ENCODE assay signal across 8 cellular contexts in genomic region chr20:54559890-54560289, GRCh38.
"Had no signal": no experiment of that assay in that cellular context is flagged by ENCODE, and none has a peak within 500 bp of the region (broad histone marks: within the 10 kb centered on the region; RNA-seq: fewer than 3 reads in every experiment).

No MANE protein-coding gene starts in this region.

- H3K4me3 ChIP-seq: GM23338 had no signal

- FAIRE-seq: H1, H54, HepG2 had no signal

- H3K36me3 Mint-ChIP-seq: IgD-negative memory B cell had no signal

- H3K4me2 ChIP-seq: GM23338 had no signal

- H3K4me3 Mint-ChIP-seq: GM23338, H9, IgD-negative memory B cell had no signal

- ATAC-seq: GM23338, HepG2 had no signal

- H3K27ac Mint-ChIP-seq: GM23338, H9, IgD-negative memory B cell had no signal

- H2AFZ ChIP-seq: GM23338 had no signal

- DNase-seq: H9, HCEC 1CT, KBM-7 had no signal

- H3K4me1 Mint-ChIP-seq: IgD-negative memory B cell had no signal

- H3K9me3 Mint-ChIP-seq: GM23338, H9 had no signal
